In genomic region chr9:84024041-84024575, GRCh38 we compare ENCODE assay signal across 18 cellular contexts. TPM values are rescaled to one million over a fixed set of nuclear protein-coding genes. Genes with fewer than 3 reads are reported as not detected.
DNase-seq lines count a peak whose midpoint lies in the region; TF ChIP-seq lines count a peak whose summit lies in the region.
"Had no signal": no experiment of that assay in that cellular context is flagged by ENCODE, and none has a peak within 500 bp of the region (broad histone marks: within the 10 kb centered on the region; RNA-seq: fewer than 3 reads in every experiment).

No MANE protein-coding gene starts in this region.

- CTCF ChIA-PET in activated CD4-positive, alpha-beta memory T cell treated with anti-CD3 and anti-CD28 coated beads, Interleukin-2, amount 10 ng/mL, durations not matched to agents 7 days and 5 days (lab: Charles Lee), result no interaction called here
- CTCF ChIA-PET in GM10248 (lab: Yijun Ruan, JAX), result no interaction called here

- peaks cover 9% of the 10 kb centered on the region for H3K27me3 Mint-ChIP-seq in activated CD4-positive, alpha-beta memory T cell treated with anti-CD3 and anti-CD28 coated beads, Interleukin-2, amount 10 ng/mL, durations not matched to agents 7 days and 5 days

- DNase-seq in AG09319 (ENCODE audit: extremely low read depth, low read depth) (peak; percentile 4), GM04503 (ENCODE audit: low read depth) (peak; percentile 28), RKO (ENCODE audit: low spot score) (peak; percentile 4), fibroblast of gingiva (ENCODE audit: low read depth) (peak; percentile 60), GM10248 (ENCODE audit: extremely low spot score) (no peak)
- DNase-seq in activated CD4-positive, alpha-beta memory T cell treated with anti-CD3 and anti-CD28 coated beads, Interleukin-2, amount 10 ng/mL, durations not matched to agents 7 days and 5 days, result no peak
- DNase-seq in stimulated activated CD4-positive, alpha-beta T cell treated with anti-CD3 and anti-CD28 coated beads, Interleukin-2, amount 100 ng/mL, for 24 hours, result no peak
- DNase-seq: 8988T; ACHN; AML-193; BE2C; CD4-positive, alpha-beta T cell; CD8-positive, alpha-beta memory T cell; DMS153; DND-41; H7; HCEC 1CT had no signal

- H3K27ac Mint-ChIP-seq in activated CD4-positive, alpha-beta memory T cell treated with anti-CD3 and anti-CD28 coated beads, Interleukin-2, amount 10 ng/mL, durations not matched to agents 7 days and 5 days, result no peak overlapping the region
- H3K27ac Mint-ChIP-seq: CD14-positive monocyte; CD4-positive, alpha-beta T cell; CD8-positive, alpha-beta memory T cell had no signal

- no peaks in the 10 kb centered on the region for H3K9me3 Mint-ChIP-seq in activated CD4-positive, alpha-beta memory T cell treated with anti-CD3 and anti-CD28 coated beads, Interleukin-2, amount 10 ng/mL, durations not matched to agents 7 days and 5 days
- H3K9me3 Mint-ChIP-seq: CD4-positive, alpha-beta T cell had no signal

- H3K4me3 Mint-ChIP-seq in activated CD4-positive, alpha-beta memory T cell treated with anti-CD3 and anti-CD28 coated beads, Interleukin-2, amount 10 ng/mL, durations not matched to agents 7 days and 5 days, result no peak overlapping the region
- H3K4me3 Mint-ChIP-seq: CD14-positive monocyte; CD4-positive, alpha-beta T cell; CD8-positive, alpha-beta memory T cell had no signal

- TF ChIP-seq CTCF in AG09319 (IDR thresholded peaks at IDR 0.05; ENCODE audit: low read depth, low read length) (no peak), GM10248 (IDR thresholded peaks at IDR 0.05; ENCODE audit: control extremely low read depth, extremely low read depth, low read depth, missing control alignments) (no peak)

- no peaks in the 10 kb centered on the region for H3K4me1 Mint-ChIP-seq in activated CD4-positive, alpha-beta memory T cell treated with anti-CD3 and anti-CD28 coated beads, Interleukin-2, amount 10 ng/mL, durations not matched to agents 7 days and 5 days
- H3K4me1 Mint-ChIP-seq: CD14-positive monocyte; CD8-positive, alpha-beta memory T cell had no signal

- no peaks in the 10 kb centered on the region for H3K36me3 Mint-ChIP-seq in activated CD4-positive, alpha-beta memory T cell treated with anti-CD3 and anti-CD28 coated beads, Interleukin-2, amount 10 ng/mL, durations not matched to agents 7 days and 5 days (ENCODE audit: low read depth)
- H3K36me3 Mint-ChIP-seq: CD14-positive monocyte had no signal

- POLR2A ChIA-PET in activated CD4-positive, alpha-beta memory T cell treated with anti-CD3 and anti-CD28 coated beads, Interleukin-2, amount 10 ng/mL, durations not matched to agents 7 days and 5 days (lab: Charles Lee), result no interaction called here
- POLR2A ChIA-PET in GM10248 (lab: Yijun Ruan, JAX), result no interaction called here

RNA-seq across cellular contexts. Expression of gene RMI1, which starts 43.5 kb away (rescaled TPM):
- total RNA-seq in activated CD4-positive, alpha-beta memory T cell treated with anti-CD3 and anti-CD28 coated beads, Interleukin-2, amount 10 ng/mL, durations not matched to agents 7 days and 5 days, result 10 to 100 TPM; 22.1 to 22.4 TPM

RNA-seq across cellular contexts. Expression of gene HNRNPK, which starts 44.1 kb away (rescaled TPM):
- 100 to 1,000 TPM; 614 to 616 TPM for total RNA-seq in activated CD4-positive, alpha-beta memory T cell treated with anti-CD3 and anti-CD28 coated beads, Interleukin-2, amount 10 ng/mL, durations not matched to agents 7 days and 5 days

Comparison
In these comparisons a context has a peak if more than half of its experiments do, and no peak if none do; other contexts are left out.
1. DNase-seq: peak in AG09319 (single experiment), GM04503 (single experiment), RKO (single experiment) and fibroblast of gingiva (single experiment); none in activated CD4-positive, alpha-beta memory T cell treated with anti-CD3 and anti-CD28 coated beads, Interleukin-2, amount 10 ng/mL, durations not matched to agents 7 days and 5 days (single experiment), GM10248 (single experiment) and stimulated activated CD4-positive, alpha-beta T cell treated with anti-CD3 and anti-CD28 coated beads, Interleukin-2, amount 100 ng/mL, for 24 hours (0 of 2).